In genomic region chr17:61254894-61255293, GRCh38 we compare ENCODE assay signal across 22 cellular contexts.
"Had no signal": no experiment of that assay in that cellular context is flagged by ENCODE, and none has a peak within 500 bp of the region (broad histone marks: within the 10 kb centered on the region; RNA-seq: fewer than 3 reads in every experiment).

No MANE protein-coding gene starts in this region.

- H3K4me1 Mint-ChIP-seq: central memory CD8-positive, alpha-beta T cell had no signal

- H3K27ac Mint-ChIP-seq: activated CD4-positive, alpha-beta T cell treated with anti-CD3 and anti-CD28 coated beads, Interleukin-2, amount 10 ng/mL, durations not matched to agents 7 days and 5 days; activated naive CD8-positive, alpha-beta T cell treated with anti-CD3 and anti-CD28 coated beads for 36 hours; brain; progenitor cell of endocrine pancreas; T-cell had no signal

- ATAC-seq: gastrocnemius medialis; stimulated activated naive CD8-positive, alpha-beta T cell treated with anti-CD3 and anti-CD28 coated beads, Interleukin-15, Interleukin-2, amounts not matched to agents 100 U/mL and 50 U/mL, for 24 hours; T-cell had no signal

- H3K27me3 Mint-ChIP-seq: activated CD4-positive, alpha-beta T cell treated with anti-CD3 and anti-CD28 coated beads, Interleukin-2, amount 10 ng/mL, durations not matched to agents 7 days and 5 days; activated naive CD8-positive, alpha-beta T cell treated with anti-CD3 and anti-CD28 coated beads for 36 hours; central memory CD8-positive, alpha-beta T cell; naive B cell; progenitor cell of endocrine pancreas; T-cell had no signal

- H3K27ac ChIP-seq: skin epidermis had no signal

- H3K9me3 Mint-ChIP-seq: activated CD4-positive, alpha-beta T cell treated with anti-CD3 and anti-CD28 coated beads, Interleukin-2, amount 10 ng/mL, durations not matched to agents 7 days and 5 days; activated naive CD8-positive, alpha-beta T cell treated with anti-CD3 and anti-CD28 coated beads for 36 hours; central memory CD8-positive, alpha-beta T cell; naive B cell; T-cell had no signal

- H3K4me3 ChIP-seq: gastrocnemius medialis, lung, right atrium auricular region, skin epidermis had no signal

- H3K9me3 ChIP-seq: gastrocnemius medialis, right atrium auricular region had no signal

- H3K36me3 ChIP-seq: gastrocnemius medialis, right atrium auricular region had no signal

- H3K27me3 ChIP-seq: gastrocnemius medialis, right atrium auricular region had no signal

- DNase-seq: activated CD4-positive, alpha-beta T cell treated with anti-CD3 and anti-CD28 coated beads, Interleukin-2, amount 10 ng/mL, durations not matched to agents 7 days and 5 days; activated CD8-positive, alpha-beta memory T cell treated with anti-CD3 and anti-CD28 coated beads for 24 hours; activated gamma-delta T cell treated with Interleukin-2 at 50 U/mL for 16 hours; activated naive CD8-positive, alpha-beta T cell treated with anti-CD3 and anti-CD28 coated beads for 36 hours; amygdala; cortex of kidney; effector CD8-positive, alpha-beta T cell; gastrocnemius medialis; hypothalamus; naive B cell; nucleus accumbens; stimulated activated CD4-positive, alpha-beta T cell treated with anti-CD3 and anti-CD28 coated beads, Interleukin-4, amount 100 ng/mL, for 4 hours; stimulated activated CD8-positive, alpha-beta memory T cell treated with anti-CD3 and anti-CD28 coated beads, Interleukin-4, amount 100 ng/mL, for 48 hours; stimulated activated naive CD8-positive, alpha-beta T cell treated with anti-CD3 and anti-CD28 coated beads, Interleukin-15, Interleukin-2, amounts not matched to agents 100 U/mL and 50 U/mL, for 24 hours; T-cell; T-helper 9 cell had no signal

- H3K4me3 Mint-ChIP-seq: activated CD4-positive, alpha-beta T cell treated with anti-CD3 and anti-CD28 coated beads, Interleukin-2, amount 10 ng/mL, durations not matched to agents 7 days and 5 days; activated naive CD8-positive, alpha-beta T cell treated with anti-CD3 and anti-CD28 coated beads for 36 hours; brain; central memory CD8-positive, alpha-beta T cell; naive B cell; T-cell had no signal
